ENCODE assay signal across 1 cellular context in genomic region chr22:36756031-36756430, GRCh38.
A peak's percentile ranks its signal among the peaks of the same experiment; 100 is the strongest.
TF ChIP-seq lines count a peak whose summit lies in the region.

No MANE protein-coding gene starts in this region.

TF ChIP-seq in K562, 482 proteins besides CTCF, POLR2A, EP300 and RAD21 (continued from another document):
- TF ChIP-seq TFE3 (CRISPR knock-in tag; IDR thresholded peaks at IDR 0.05): peak; percentile 10; the same call in 1 of the 2 replicates
